In genomic region chr17:7282752-7283321, GRCh38 we compare ENCODE assay signal across 12 cellular contexts. TPM values are rescaled to one million over a fixed set of nuclear protein-coding genes. Genes with fewer than 3 reads are reported as not detected.
DNase-seq lines count a peak whose midpoint lies in the region; ATAC-seq, FAIRE-seq and TF ChIP-seq lines count a peak whose summit lies in the region.
"Had no signal": no experiment of that assay in that cellular context is flagged by ENCODE, and none has a peak within 500 bp of the region (broad histone marks: within the 10 kb centered on the region; RNA-seq: fewer than 3 reads in every experiment).

No MANE protein-coding gene starts in this region.

- no peak for DNase-seq in heart right ventricle
- DNase-seq in left ventricle myocardium superior, result no peak
- DNase-seq in keratinocyte (ENCODE audit: low read depth, low spot score), result no peak
- DNase-seq in NCI-H1417 (lab: John Stamatoyannopoulos, UW), result no peak
- DNase-seq in central memory CD4-positive, alpha-beta T cell, result no peak
- DNase-seq: cortex of kidney had no signal

- H4K20me1 ChIP-seq in keratinocyte (ENCODE audit: control insufficient read depth, extremely low read depth, insufficient read depth, low read length), result no peaks in the 10 kb centered on the region

- no peaks in the 10 kb centered on the region for H3K9me1 ChIP-seq in keratinocyte (ENCODE audit: control insufficient read depth, extremely low read depth, insufficient read depth, low read length)

- TF ChIP-seq CTCF in heart right ventricle (IDR thresholded peaks at IDR 0.05), result no peak
- TF ChIP-seq CTCF in keratinocyte (optimal IDR thresholded peaks at IDR 0.05 in 1 of 3, IDR thresholded peaks at IDR 0.05 in 1 of 3, conservative IDR thresholded peaks at IDR 0.05 in 1 of 3; ENCODE audit: extremely low read depth in 1 of 3, insufficient read depth in 2 of 3, low read length in 3 of 3), result peak in 2 of 3 experiments; percentile 11 to 21

- no peak overlapping the region for H3K9ac ChIP-seq in keratinocyte (ENCODE audit: control insufficient read depth, extremely low read depth, insufficient read depth, low read length)

- no peaks in the 10 kb centered on the region for H3K36me3 Mint-ChIP-seq in activated T-helper 17 cell treated with anti-CD3 and anti-CD28 coated beads, Interleukin-2, amount 50 U/mL, for 72 hours (ENCODE audit: low read depth)
- H3K36me3 Mint-ChIP-seq: stimulated activated memory B cell treated with anti-CD40 and anti-IgM and Interleukin-4, amounts not matched to agents 10 μg/mL and 1 μg/mL and 100 μg/mL, for 72 hours had no signal

- no peak overlapping the region for H3K27ac Mint-ChIP-seq in activated T-helper 17 cell treated with anti-CD3 and anti-CD28 coated beads, Interleukin-2, amount 50 U/mL, for 72 hours
- H3K27ac Mint-ChIP-seq: stimulated activated memory B cell treated with anti-CD40 and anti-IgM and Interleukin-4, amounts not matched to agents 10 μg/mL and 1 μg/mL and 100 μg/mL, for 72 hours had no signal

- dilution Hi-C loops in keratinocyte (cut with MboI; ENCODE audit: extremely low pct_ligation_motif_present, low sequenced_read_pairs), result no loop called here

- H3K4me3 Mint-ChIP-seq in activated T-helper 17 cell treated with anti-CD3 and anti-CD28 coated beads, Interleukin-2, amount 50 U/mL, for 72 hours, result peak overlapping the region; percentile 32
- H3K4me3 Mint-ChIP-seq: stimulated activated memory B cell treated with anti-CD40 and anti-IgM and Interleukin-4, amounts not matched to agents 10 μg/mL and 1 μg/mL and 100 μg/mL, for 72 hours had no signal

- H3K4me2 ChIP-seq in keratinocyte (ENCODE audit: control insufficient read depth, extremely low read depth, insufficient read depth, low read depth, low read length), result no peak overlapping the region

- intact Hi-C loops in heart right ventricle (cut with DNase I) (loop anchor here in 3 of 10 donors (5.0 kb wide), 1 partner anchor 64 kb away; no protein-coding TSS in a partner anchor), left ventricle myocardium superior (cut with micrococcal nuclease) (no loop called here)

- no peaks in the 10 kb centered on the region for H3K9me3 Mint-ChIP-seq in activated T-helper 17 cell treated with anti-CD3 and anti-CD28 coated beads, Interleukin-2, amount 50 U/mL, for 72 hours
- H3K9me3 Mint-ChIP-seq: stimulated activated memory B cell treated with anti-CD40 and anti-IgM and Interleukin-4, amounts not matched to agents 10 μg/mL and 1 μg/mL and 100 μg/mL, for 72 hours had no signal

- no peaks in the 10 kb centered on the region for H3K79me2 ChIP-seq in keratinocyte (ENCODE audit: control insufficient read depth, insufficient read depth, low read length)

- H3K27me3 ChIP-seq in heart right ventricle (peaks cover 0 to 55% (median 2%) of the 10 kb centered on the region in 7 donors), keratinocyte (ENCODE audit: control insufficient read depth, extremely low read depth, insufficient read depth, low read length) (peaks cover 42% of the 10 kb centered on the region)

- no peak for FAIRE-seq in keratinocyte (lab: Jason Lieb, UNC)
- FAIRE-seq: kidney, RCC 7860 had no signal

- WGBS in heart right ventricle, 2 donors, result 33 to 38% methylated on average over 6 of the region's 6 CpGs

- ATAC-seq in heart right ventricle (no peak), left ventricle myocardium superior (no peak), GM19455 (IDR thresholded peaks at IDR 0.05; ENCODE audit: unreplicated experiment) (no peak), GM19452 (IDR thresholded peaks at IDR 0.05; ENCODE audit: unreplicated experiment) (no peak)
- no peak for ATAC-seq in activated T-helper 17 cell treated with anti-CD3 and anti-CD28 coated beads, Interleukin-2, amount 50 U/mL, for 72 hours (replicated peaks)
- ATAC-seq: stimulated activated memory B cell treated with anti-CD40 and anti-IgM and Interleukin-4, amounts not matched to agents 10 μg/mL and 1 μg/mL and 100 μg/mL, for 72 hours had no signal

- H3K9me3 ChIP-seq in heart right ventricle, result no peaks in the 10 kb centered on the region
- no peaks in the 10 kb centered on the region for H3K9me3 ChIP-seq in keratinocyte (ENCODE audit: control insufficient read depth, low read depth, low read length)

- H3K4me3 ChIP-seq in heart right ventricle (peak overlapping the region; percentile 22 to 66 (median 60)), keratinocyte (ENCODE audit: control insufficient read depth in 2 of 3, extremely low read depth in 1 of 3, insufficient read depth in 2 of 3, low read depth in 1 of 3, low read length in 3 of 3) (no peak overlapping the region)

- H3K4me1 ChIP-seq in heart right ventricle, result peaks cover 0 to 61% (median 28%) of the 10 kb centered on the region in 9 donors
- peaks cover 16% of the 10 kb centered on the region for H3K4me1 ChIP-seq in keratinocyte (ENCODE audit: control insufficient read depth, extremely low read depth, insufficient read depth, low read length)

- peaks cover 22% of the 10 kb centered on the region for H3K27me3 Mint-ChIP-seq in activated T-helper 17 cell treated with anti-CD3 and anti-CD28 coated beads, Interleukin-2, amount 50 U/mL, for 72 hours

- H3K27ac ChIP-seq in heart right ventricle (peak overlapping the region; percentile 84 to 98 (median 92)), keratinocyte (ENCODE audit: control insufficient read depth, insufficient read depth, low read length) (no peak overlapping the region)

- H3K36me3 ChIP-seq in heart right ventricle, result peaks cover 0 to 44% (median 7%) of the 10 kb centered on the region in 9 donors
- no peaks in the 10 kb centered on the region for H3K36me3 ChIP-seq in keratinocyte (ENCODE audit: control insufficient read depth in 2 of 2, extremely low read depth in 1 of 2, insufficient read depth in 2 of 2, low read length in 2 of 2)

- H3K4me1 Mint-ChIP-seq in activated T-helper 17 cell treated with anti-CD3 and anti-CD28 coated beads, Interleukin-2, amount 50 U/mL, for 72 hours, result peaks cover 6% of the 10 kb centered on the region

- H2AFZ ChIP-seq in keratinocyte (ENCODE audit: control insufficient read depth, low read length), result no peak overlapping the region

RNA-seq across cellular contexts. Expression of gene SLC2A4, which starts 1.3 kb away (rescaled TPM):
- 100 to 1,000 TPM in 9 of 10 donors, 10 to 100 TPM in 1; 98.1 to 186 (median 177) TPM for total RNA-seq in heart right ventricle
- polyA plus RNA-seq in heart right ventricle, result 100 to 1,000 TPM in 1 of 2 donors, 10 to 100 TPM in 1; 41.8 to 140 TPM
- total RNA-seq in left ventricle myocardium superior, result 170 TPM
- total RNA-seq in activated T-helper 17 cell treated with anti-CD3 and anti-CD28 coated beads, Interleukin-2, amount 50 U/mL, for 72 hours, result not detected
- polyA plus RNA-seq in keratinocyte, result 0.05 TPM in 1 of 3 replicates, not detected in the others
- polyA plus RNA-seq in keratinocyte (2011; ENCODE audit: low read depth), result not detected
- not detected in 2 replicates for polyA plus RNA-seq in keratinocyte (2011; cell fraction: cytosol; rRNA removed)
- polyA plus RNA-seq in keratinocyte (2011; cell fraction: nucleus; rRNA removed), result 0.06 and 0.09 TPM in 2 replicates
- polyA plus RNA-seq in keratinocyte (2012; ENCODE audit: low replicate concordance), result 0.08 TPM in 1 of 2 replicates, not detected in the other
- polyA minus RNA-seq in keratinocyte, result not detected in 3 replicates
- not detected for polyA minus RNA-seq in keratinocyte (2011; cell fraction: cytosol; rRNA and poly(A)+ RNA removed)
- not detected in 2 replicates for polyA minus RNA-seq in keratinocyte (2011; cell fraction: nucleus; rRNA and poly(A)+ RNA removed)

RNA-seq across cellular contexts. Expression of gene YBX2, which starts 11.6 kb away (rescaled TPM):
- total RNA-seq in heart right ventricle, result 1 to 10 TPM in 7 of 10 donors, under 1 TPM in 3; 0.42 to 1.9 (median 1.2) TPM
- 1 to 10 TPM in 1 of 2 donors, under 1 TPM in 1; 0.49 to 2.6 TPM for polyA plus RNA-seq in heart right ventricle
- total RNA-seq in left ventricle myocardium superior, result 0.77 TPM
- under 1 TPM; 0.15 to 0.26 TPM for total RNA-seq in activated T-helper 17 cell treated with anti-CD3 and anti-CD28 coated beads, Interleukin-2, amount 50 U/mL, for 72 hours
- 0.01 to 0.05 TPM (median 0.05 TPM) in 3 replicates for polyA plus RNA-seq in keratinocyte
- not detected for polyA plus RNA-seq in keratinocyte (2011; ENCODE audit: low read depth)
- 0.05 TPM in 1 of 2 replicates, not detected in the other for polyA plus RNA-seq in keratinocyte (2011; cell fraction: cytosol; rRNA removed)
- polyA plus RNA-seq in keratinocyte (2011; cell fraction: nucleus; rRNA removed), result 0.09 and 0.20 TPM in 2 replicates
- 0.09 and 0.20 TPM in 2 replicates for polyA plus RNA-seq in keratinocyte (2012; ENCODE audit: low replicate concordance)
- polyA minus RNA-seq in keratinocyte, result not detected in 3 replicates
- polyA minus RNA-seq in keratinocyte (2011; cell fraction: cytosol; rRNA and poly(A)+ RNA removed), result not detected
- not detected in 2 replicates for polyA minus RNA-seq in keratinocyte (2011; cell fraction: nucleus; rRNA and poly(A)+ RNA removed)

RNA-seq across cellular contexts. Expression of gene CLDN7, which starts 20.6 kb away (rescaled TPM):
- total RNA-seq in heart right ventricle (1 to 10 TPM in 3 of 10 donors, under 1 TPM in 7; 0.39 to 2.5 (median 0.80) TPM), left ventricle myocardium superior (1.8 TPM)
- polyA plus RNA-seq in heart right ventricle (1 to 10 TPM; 1.3 to 1.6 TPM), keratinocyte (6.3 to 9.0 TPM (median 6.8 TPM) in 3 replicates)
- total RNA-seq in activated T-helper 17 cell treated with anti-CD3 and anti-CD28 coated beads, Interleukin-2, amount 50 U/mL, for 72 hours, result 1 to 10 TPM in 1 of 2 donors, under 1 TPM in 1; 0.52 to 1.0 TPM
- 6.1 TPM for polyA plus RNA-seq in keratinocyte (2011; ENCODE audit: low read depth)
- 8.6 and 9.5 TPM in 2 replicates for polyA plus RNA-seq in keratinocyte (2011; cell fraction: cytosol; rRNA removed)
- 34.4 and 49.1 TPM in 2 replicates for polyA plus RNA-seq in keratinocyte (2011; cell fraction: nucleus; rRNA removed)
- polyA plus RNA-seq in keratinocyte (2012; ENCODE audit: low replicate concordance), result 8.2 and 32.9 TPM in 2 replicates
- 4.8 to 7.5 TPM (median 6.5 TPM) in 3 replicates for polyA minus RNA-seq in keratinocyte
- polyA minus RNA-seq in keratinocyte (2011; cell fraction: cytosol; rRNA and poly(A)+ RNA removed), result 8.6 TPM
- 10.4 and 13.9 TPM in 2 replicates for polyA minus RNA-seq in keratinocyte (2011; cell fraction: nucleus; rRNA and poly(A)+ RNA removed)

RNA-seq across cellular contexts. Expression of gene EIF5A, which starts 24.6 kb away (rescaled TPM):
- 100 to 1,000 TPM; 197 to 444 (median 248) TPM for total RNA-seq in heart right ventricle
- polyA plus RNA-seq in heart right ventricle, result 100 to 1,000 TPM; 457 to 716 TPM
- total RNA-seq in left ventricle myocardium superior, result 311 TPM
- total RNA-seq in activated T-helper 17 cell treated with anti-CD3 and anti-CD28 coated beads, Interleukin-2, amount 50 U/mL, for 72 hours, result 100 to 1,000 TPM; 429 to 978 TPM
- polyA plus RNA-seq in keratinocyte, result 769 to 1,493 TPM (median 948 TPM) in 3 replicates
- 1,059 TPM for polyA plus RNA-seq in keratinocyte (2011; ENCODE audit: low read depth)
- polyA plus RNA-seq in keratinocyte (2011; cell fraction: cytosol; rRNA removed), result 978 and 1,013 TPM in 2 replicates
- polyA plus RNA-seq in keratinocyte (2011; cell fraction: nucleus; rRNA removed), result 468 and 536 TPM in 2 replicates
- 614 and 1,141 TPM in 2 replicates for polyA plus RNA-seq in keratinocyte (2012; ENCODE audit: low replicate concordance)
- 884 to 1,075 TPM (median 1,030 TPM) in 3 replicates for polyA minus RNA-seq in keratinocyte
- 1,192 TPM for polyA minus RNA-seq in keratinocyte (2011; cell fraction: cytosol; rRNA and poly(A)+ RNA removed)
- polyA minus RNA-seq in keratinocyte (2011; cell fraction: nucleus; rRNA and poly(A)+ RNA removed), result 194 and 269 TPM in 2 replicates

RNA-seq across cellular contexts. Expression of gene ELP5, which starts 30.8 kb away (rescaled TPM):
- total RNA-seq in heart right ventricle (100 to 1,000 TPM in 1 of 10 donors, 10 to 100 TPM in 9; 30.8 to 110 (median 54.8) TPM), left ventricle myocardium superior (85.3 TPM)
- polyA plus RNA-seq in heart right ventricle (10 to 100 TPM; 29.0 to 41.4 TPM), keratinocyte (19.4 to 24.9 TPM (median 21.4 TPM) in 3 replicates)
- 10 to 100 TPM; 43.7 to 72.0 TPM for total RNA-seq in activated T-helper 17 cell treated with anti-CD3 and anti-CD28 coated beads, Interleukin-2, amount 50 U/mL, for 72 hours
- polyA plus RNA-seq in keratinocyte (2011; ENCODE audit: low read depth), result 5.4 TPM
- 20.5 and 25.5 TPM in 2 replicates for polyA plus RNA-seq in keratinocyte (2011; cell fraction: cytosol; rRNA removed)
- 29.5 and 32.1 TPM in 2 replicates for polyA plus RNA-seq in keratinocyte (2011; cell fraction: nucleus; rRNA removed)
- polyA plus RNA-seq in keratinocyte (2012; ENCODE audit: low replicate concordance), result 22.6 and 25.7 TPM in 2 replicates
- polyA minus RNA-seq in keratinocyte, result 21.8 to 22.3 TPM (median 22.1 TPM) in 3 replicates
- 20.0 TPM for polyA minus RNA-seq in keratinocyte (2011; cell fraction: cytosol; rRNA and poly(A)+ RNA removed)
- polyA minus RNA-seq in keratinocyte (2011; cell fraction: nucleus; rRNA and poly(A)+ RNA removed), result 8.9 and 10.1 TPM in 2 replicates

Comparison
In these comparisons a context has a peak if more than half of its experiments do, and no peak if none do; other contexts are left out.
1. H3K4me3 ChIP-seq: peak in heart right ventricle (10 of 10); none in keratinocyte (0 of 3).
2. CTCF ChIP-seq: peak in keratinocyte (2 of 3); none in heart right ventricle (0 of 9).
3. RNA of gene SLC2A4, which starts 1.3 kb away (total RNA-seq): 98.1 to 186 TPM in heart right ventricle and 170 TPM in left ventricle myocardium superior (single experiment); not detected in activated T-helper 17 cell treated with anti-CD3 and anti-CD28 coated beads, Interleukin-2, amount 50 U/mL, for 72 hours; every median in the first group is over 10 times any median in the second.